ENCODE assay signal across 8 cellular contexts in the genomic region with DNA sequence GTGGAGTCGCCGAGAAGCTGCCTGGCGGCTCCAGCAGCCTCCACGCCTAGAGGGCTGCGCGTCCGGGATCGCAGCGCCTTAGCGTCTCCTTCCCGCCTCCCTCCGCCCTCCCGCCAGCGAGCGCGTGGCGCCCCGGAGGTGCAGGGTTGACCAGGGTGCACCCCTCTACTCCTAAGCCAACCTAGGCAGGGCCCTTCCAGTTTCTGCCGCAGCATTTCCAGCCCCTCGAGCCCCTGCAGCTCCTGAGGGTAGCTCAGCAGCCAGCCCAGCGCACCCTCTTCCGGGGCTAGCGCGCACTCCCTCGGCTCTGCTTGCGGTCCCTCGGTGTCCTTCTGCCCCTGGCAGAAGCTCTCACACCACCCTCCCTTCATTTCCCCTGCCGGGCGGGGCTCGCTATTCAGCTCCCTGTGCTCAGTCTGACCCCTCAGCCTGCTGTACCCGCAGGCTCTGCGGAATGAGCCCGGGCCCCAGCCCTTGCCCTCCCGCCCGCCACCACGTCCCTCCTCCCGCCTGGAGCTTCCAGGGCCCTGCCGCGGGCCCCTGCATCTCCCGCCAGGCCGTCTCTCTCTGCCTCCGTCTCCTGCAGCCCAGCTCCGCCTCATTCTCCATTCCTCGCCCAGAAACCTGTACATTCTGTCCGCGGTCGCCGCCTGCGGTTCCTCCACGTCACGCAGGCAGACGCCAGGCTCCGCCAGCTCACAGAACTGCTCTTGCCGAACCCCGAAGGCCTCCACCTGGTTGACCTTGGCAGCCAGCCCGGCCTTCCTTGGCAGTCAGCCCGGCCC.
DNase-seq lines count a peak whose midpoint lies in the region; ATAC-seq, FAIRE-seq and TF ChIP-seq lines count a peak whose summit lies in the region.

No MANE protein-coding gene starts in this region.

- CTCF ChIA-PET in activated CD8-positive, alpha-beta T cell treated with anti-CD3 and anti-CD28 coated beads for 36 hours (lab: Charles Lee), result interaction anchor here (0.6 to 1.4 kb wide), 4 partner anchors 10 to 121 kb away, joined by 3 to 4 read pairs (median 3); no protein-coding TSS in a partner anchor
- CTCF ChIA-PET in endothelial cell of umbilical vein (lab: Charles Lee), result interaction anchor here (1.1 kb wide), 1 partner anchor 58 kb away, joined by 3 read pairs; no protein-coding TSS in a partner anchor

- intact Hi-C loops in activated CD8-positive, alpha-beta T cell treated with anti-CD3 and anti-CD28 coated beads for 36 hours (cut with micrococcal nuclease), result no loop called here
- intact Hi-C loops in endothelial cell of umbilical vein (cut with micrococcal nuclease), result loop anchor here (5.0 kb wide), 1 partner anchor 1076 kb away; no protein-coding TSS in a partner anchor

- FAIRE-seq in endothelial cell of umbilical vein (lab: Jason Lieb, UNC), result peak; percentile 8

- H3K36me3 ChIP-seq in endothelial cell of umbilical vein (ENCODE audit: control insufficient read depth in 2 of 2, extremely low read depth in 1 of 2, insufficient read depth in 2 of 2, low read length in 2 of 2), result no peaks in the 10 kb centered on the region
- H3K36me3 ChIP-seq in lung (ENCODE audit: control insufficient read depth in 2 of 2, insufficient read depth in 2 of 2, low read length in 2 of 2), result no peaks in the 10 kb centered on the region

- DNase-seq in NCI-H146 (lab: John Stamatoyannopoulos, UW), result peak; percentile 56
- peak; percentile 51 for DNase-seq in activated CD8-positive, alpha-beta T cell treated with anti-CD3 and anti-CD28 coated beads for 36 hours
- peak; percentile 10 for DNase-seq in endothelial cell of umbilical vein (ENCODE audit: low read depth, low spot score)
- peak; percentile 85 for DNase-seq in lung (ENCODE audit: low spot score)
- DNase-seq in stimulated activated CD4-positive, alpha-beta T cell treated with anti-CD3 and anti-CD28 coated beads, Interleukin-4, amount 100 ng/mL, for 24 hours, result peak; percentile 30

- H4K20me1 ChIP-seq in endothelial cell of umbilical vein (replicated peaks; ENCODE audit: control insufficient read depth, extremely low read depth, insufficient read depth, low read length), result no peaks in the 10 kb centered on the region

- peak overlapping the region in 1 of 3 experiments; percentile 27 for H3K4me3 ChIP-seq in endothelial cell of umbilical vein (replicated peaks in 1 of 3; ENCODE audit: insufficient read depth in 1 of 3, low read depth in 1 of 3, low read length in 3 of 3)
- peak overlapping the region; percentile 24 for H3K4me3 ChIP-seq in lung

- peaks cover 6 to 10% of the 10 kb centered on the region in 2 experiments for H3K27me3 ChIP-seq in endothelial cell of umbilical vein (ENCODE audit: control insufficient read depth in 2 of 2, insufficient read depth in 2 of 2, low read length in 2 of 2)
- H3K27me3 ChIP-seq in lung (ENCODE audit: control insufficient read depth, insufficient read depth), result no peaks in the 10 kb centered on the region

- no peaks in the 10 kb centered on the region for H3K36me3 Mint-ChIP-seq in activated CD8-positive, alpha-beta T cell treated with anti-CD3 and anti-CD28 coated beads for 36 hours (ENCODE audit: low read depth)

- H3K79me2 ChIP-seq in endothelial cell of umbilical vein (ENCODE audit: control insufficient read depth, insufficient read depth, low read length), result no peaks in the 10 kb centered on the region

- H3K4me1 ChIP-seq in endothelial cell of umbilical vein (ENCODE audit: control insufficient read depth, extremely low read depth, insufficient read depth, low read length), result peaks cover 3% of the 10 kb centered on the region
- H3K4me1 ChIP-seq in lung (ENCODE audit: control insufficient read depth in 2 of 2, insufficient read depth in 2 of 2, low read length in 2 of 2), result peaks cover 0 to 5% of the 10 kb centered on the region in 2 donors

- no peaks in the 10 kb centered on the region for H3K9me1 ChIP-seq in endothelial cell of umbilical vein (replicated peaks; ENCODE audit: control insufficient read depth, extremely low read depth, insufficient read depth, low read length)

- peak overlapping the region; percentile 66 for H2AFZ ChIP-seq in endothelial cell of umbilical vein (ENCODE audit: low read depth, low read length)

- no peaks in the 10 kb centered on the region for H3K9me3 ChIP-seq in endothelial cell of umbilical vein (replicated peaks; ENCODE audit: control insufficient read depth, insufficient read depth, low read length)
- peaks cover 0 to 2% of the 10 kb centered on the region in 2 donors for H3K9me3 ChIP-seq in lung (ENCODE audit: control insufficient read depth in 2 of 2, insufficient read depth in 1 of 2, low read length in 1 of 2)

- WGBS in lung, 2 donors, result 0 to 1% methylated on average over 54 to 57 of the region's 57 CpGs

- no peak overlapping the region for H3K9ac ChIP-seq in endothelial cell of umbilical vein (replicated peaks; ENCODE audit: extremely low read depth, insufficient read depth, low read length)

- H3K27ac ChIP-seq in endothelial cell of umbilical vein (ENCODE audit: insufficient read depth, low read depth, low read length) (no peak overlapping the region), lung (ENCODE audit: low read depth in 1 of 2, low read length in 1 of 2) (peak overlapping the region; percentile 68 to 74)

- TF ChIP-seq CTCF in activated CD8-positive, alpha-beta T cell treated with anti-CD3 and anti-CD28 coated beads for 36 hours (IDR thresholded peaks at IDR 0.05), result no peak
- TF ChIP-seq CTCF in endothelial cell of umbilical vein (IDR thresholded peaks at IDR 0.05; ENCODE audit: extremely low read depth in 1 of 2, insufficient read depth in 1 of 2, low read depth in 1 of 2, low read length in 2 of 2), result peak in 1 of 2 donors; percentile 4
- no peak for TF ChIP-seq CTCF in lung (IDR thresholded peaks at IDR 0.05; ENCODE audit: control extremely low read depth, extremely low read depth)

- ATAC-seq in GM18498 (IDR thresholded peaks at IDR 0.05; ENCODE audit: unreplicated experiment) (peak; percentile 75), lung (ENCODE audit: insufficient read depth, low FRiP score) (peak; percentile 65), HG03571 (IDR thresholded peaks at IDR 0.05; ENCODE audit: unreplicated experiment) (no peak), HG03442 (IDR thresholded peaks at IDR 0.05; ENCODE audit: unreplicated experiment) (no peak)
- ATAC-seq in activated CD8-positive, alpha-beta T cell treated with anti-CD3 and anti-CD28 coated beads for 36 hours, result peak; percentile 76

- peak overlapping the region; percentile 67 for H3K4me2 ChIP-seq in endothelial cell of umbilical vein (ENCODE audit: insufficient read depth, low read length)

- TF ChIP-seq POLR2A in endothelial cell of umbilical vein (IDR thresholded peaks at IDR 0.05; ENCODE audit: low read depth, low read length), result no peak

- H3K9me3 Mint-ChIP-seq in activated CD8-positive, alpha-beta T cell treated with anti-CD3 and anti-CD28 coated beads for 36 hours, result no peaks in the 10 kb centered on the region

- no TSS peak for BruUV-seq in endothelial cell of umbilical vein (replicated peaks; lab: Mats Ljungman, UMichigan)

- H3K4me3 Mint-ChIP-seq in activated CD8-positive, alpha-beta T cell treated with anti-CD3 and anti-CD28 coated beads for 36 hours, result peak overlapping the region; percentile 65

- dilution Hi-C loops in endothelial cell of umbilical vein (cut with MboI; ENCODE audit: extremely low pct_ligation_motif_present, low sequenced_read_pairs), result no loop called here

- POLR2A ChIA-PET in activated CD8-positive, alpha-beta T cell treated with anti-CD3 and anti-CD28 coated beads for 36 hours (lab: Charles Lee), result no interaction called here
- POLR2A ChIA-PET in endothelial cell of umbilical vein (lab: Charles Lee), result interaction anchor here (0.6 kb wide), 1 partner anchor 72 kb away, joined by 3 read pairs; no protein-coding TSS in a partner anchor

- H3K4me1 Mint-ChIP-seq in activated CD8-positive, alpha-beta T cell treated with anti-CD3 and anti-CD28 coated beads for 36 hours (ENCODE audit: low read depth), result peaks cover 9% of the 10 kb centered on the region

- no peak overlapping the region for H3K27ac Mint-ChIP-seq in activated CD8-positive, alpha-beta T cell treated with anti-CD3 and anti-CD28 coated beads for 36 hours

- peaks cover 59% of the 10 kb centered on the region for H3K27me3 Mint-ChIP-seq in activated CD8-positive, alpha-beta T cell treated with anti-CD3 and anti-CD28 coated beads for 36 hours

TF ChIP-seq in endothelial cell of umbilical vein, 7 proteins besides CTCF, POLR2A, EP300 and RAD21:
- TF ChIP-seq EZH2 (IDR thresholded peaks at IDR 0.05; ENCODE audit: borderline replicate concordance, low read depth, low read length, severe bottlenecking) (peak; percentile 64), FOS (IDR thresholded peaks at IDR 0.05; ENCODE audit: borderline replicate concordance, insufficient read depth, low read length) (no peak)

Comparison
In these comparisons a context has a peak if more than half of its experiments do, and no peak if none do; other contexts are left out.
1. ATAC-seq: peak in GM18498 (single experiment), activated CD8-positive, alpha-beta T cell treated with anti-CD3 and anti-CD28 coated beads for 36 hours (single experiment) and lung (single experiment); none in HG03571 (single experiment) and HG03442 (single experiment).
2. DNase-seq: peak in every context shown above with its lines; median percentile 85 in lung; 56 in NCI-H146; 51 in activated CD8-positive, alpha-beta T cell treated with anti-CD3 and anti-CD28 coated beads for 36 hours; 30 in stimulated activated CD4-positive, alpha-beta T cell treated with anti-CD3 and anti-CD28 coated beads, Interleukin-4, amount 100 ng/mL, for 24 hours; 10 in endothelial cell of umbilical vein.